8 cellular contexts compared by ENCODE assay signal in the genomic region with DNA sequence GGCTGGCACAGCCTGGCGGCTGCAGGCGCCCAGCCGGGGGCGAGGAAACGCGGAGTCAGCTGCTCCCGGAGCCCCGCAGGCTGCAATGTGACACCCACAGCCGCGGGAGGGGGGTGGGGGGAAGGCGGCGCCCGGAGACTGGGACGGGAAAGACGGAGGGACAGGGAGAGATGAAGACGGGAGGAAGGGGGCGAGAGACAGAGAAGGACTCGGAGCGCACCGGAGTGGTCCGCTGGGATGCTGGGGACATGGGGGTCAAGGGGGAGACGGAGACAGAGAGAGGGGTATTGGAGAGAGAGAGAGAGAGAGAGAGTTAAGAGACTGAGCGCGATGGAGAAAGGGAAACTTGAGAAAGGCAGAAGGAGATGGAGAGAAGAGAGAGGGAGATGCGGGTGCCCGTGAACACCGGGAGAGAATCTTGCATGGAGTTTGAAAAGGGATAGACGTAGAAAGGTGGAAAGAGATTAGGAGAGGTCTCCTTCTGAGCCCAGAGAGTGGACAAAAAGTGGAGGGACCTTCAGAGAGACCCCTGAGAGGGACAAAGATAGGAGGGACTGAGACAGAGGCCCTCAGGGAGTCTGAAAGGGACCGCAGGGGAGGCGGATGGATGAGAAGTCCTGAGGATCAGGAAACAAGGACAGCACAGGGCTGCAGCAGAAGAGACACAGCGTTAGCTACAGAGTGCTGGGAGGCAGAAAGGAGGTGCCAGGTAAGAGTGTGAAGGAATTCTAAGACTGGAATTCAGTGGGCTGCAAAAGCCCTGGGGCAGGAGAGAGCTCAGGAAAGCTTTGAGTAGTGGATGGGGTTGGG. TPM values are rescaled to one million over a fixed set of nuclear protein-coding genes. Genes with fewer than 3 reads are reported as not detected.
DNase-seq lines count a peak whose midpoint lies in the region; ATAC-seq, FAIRE-seq and TF ChIP-seq lines count a peak whose summit lies in the region.

No MANE protein-coding gene starts in this region.

- peak; percentile 63 for FAIRE-seq in K562 (lab: Jason Lieb, UNC)

- no peaks in the 10 kb centered on the region for H3K9me1 ChIP-seq in K562 (ENCODE audit: control insufficient read depth, insufficient read depth, low read length)

- H3K4me3 ChIP-seq in HFF-Myc (replicated peaks; ENCODE audit: low read depth, low read length), result peak overlapping the region; percentile 38
- peak overlapping the region; percentile 54 for H3K4me3 ChIP-seq in K562
- peak overlapping the region; percentile 18 to 76 (median 40) for H3K4me3 ChIP-seq in spleen

- no TSS peak for BruUV-seq in K562 (replicated peaks; lab: Mats Ljungman, UMichigan)

- H4K20me1 ChIP-seq in K562 (replicated peaks; ENCODE audit: control insufficient read depth, insufficient read depth, low read length), result 0 out of 2 replicates have a peak, but pooled peaks cover 3% of the 10 kb centered on the region

- peak overlapping the region; percentile 26; the same call in 1 of the 2 replicates for H2AFZ ChIP-seq in K562 (ENCODE audit: low read depth, low read length)

- no peaks in the 10 kb centered on the region for H3K9me3 ChIP-seq in K562 (replicated peaks; ENCODE audit: control insufficient read depth, insufficient read depth, low read depth, low read length)
- H3K9me3 ChIP-seq in spleen, result no peaks in the 10 kb centered on the region

- peaks cover 2 to 17% of the 10 kb centered on the region in 2 experiments; a peak in 1 of 5 replicates for H3K27me3 ChIP-seq in K562 (ENCODE audit: control insufficient read depth in 2 of 2, insufficient read depth in 2 of 2, low read length in 2 of 2)
- peaks cover 0 to 38% (median 7%) of the 10 kb centered on the region in 7 donors for H3K27me3 ChIP-seq in spleen (replicated peaks in 1 of 7)

- H3K4me1 ChIP-seq in K562 (replicated peaks in 1 of 2; ENCODE audit: control insufficient read depth in 2 of 2, insufficient read depth in 2 of 2, low read length in 2 of 2) (peaks cover 0 to 25% of the 10 kb centered on the region in 2 experiments; a peak in 4 of 5 replicates), spleen (peaks cover 0 to 39% (median 17%) of the 10 kb centered on the region in 6 donors)

- peak overlapping the region; percentile 41 for H3K4me2 ChIP-seq in K562 (ENCODE audit: insufficient read depth, low read length)

- TF ChIP-seq RAD21 in K562 (CRISPR knock-in tag; conservative IDR thresholded peaks at IDR 0.05 in 1 of 2, IDR thresholded peaks at IDR 0.05 in 1 of 2), result no peak

- in situ Hi-C loops in K562 (cut with MboI), result no loop called here

- no peak for TF ChIP-seq POLR2A in K562 (conservative IDR thresholded peaks at IDR 0.05)
- no peak for TF ChIP-seq POLR2A in spleen (IDR thresholded peaks at IDR 0.05)

- H3K27ac ChIP-seq in K562 (ENCODE audit: extremely low read depth, low read depth, low read length), result no peak overlapping the region
- H3K27ac ChIP-seq in spleen, result peak overlapping the region in 3 of 8 donors; percentile 10 to 59 (median 13)

- no peaks in the 10 kb centered on the region for H3K79me2 ChIP-seq in K562 (ENCODE audit: control insufficient read depth, insufficient read depth, low read length)

- DNase-seq in A172 (ENCODE audit: low spot score) (peak; percentile 13), HFF-Myc (ENCODE audit: extremely low read depth, low read depth) (no peak), K562 (ENCODE audit: extremely low read depth in 1 of 4, low spot score in 3 of 4) (peak; percentile 48 to 67 (median 64)), iPS-NIHi11 (ENCODE audit: low spot score) (peak; percentile 72), spleen (no peak), retina (no peak), pons (ENCODE audit: low spot score) (no peak)

- 19% methylated on average over 7 of the region's 31 CpGs for WGBS in K562 (ENCODE audit: insufficient coverage, low coverage, missing lambda C conversion rate)
- WGBS in spleen, 5 donors, result 11 to 14% (median 12%) methylated on average over 25 to 31 of the region's 31 CpGs

- CTCF ChIA-PET in K562 (lab: Yijun Ruan, JAX; ENCODE audit: low intra/inter-chr PET ratio), result no interaction called here

- no peak for TF ChIP-seq EP300 in K562 (IDR thresholded peaks at IDR 0.05; ENCODE audit: low read length)

- POLR2A ChIA-PET in K562 (lab: Yijun Ruan, JAX), result interaction anchor here (0.6 to 2.7 kb wide), 3 partner anchors 13 to 35 kb away, joined by 3 to 8 read pairs (median 3); no protein-coding TSS in a partner anchor

- H3K36me3 ChIP-seq in K562 (ENCODE audit: control insufficient read depth, insufficient read depth, low read length) (peaks cover 22% of the 10 kb centered on the region), spleen (peaks cover 0 to 38% (median 18%) of the 10 kb centered on the region in 6 donors)

- ATAC-seq in K562, result peak; percentile 10
- no peak for ATAC-seq in GM18867 (IDR thresholded peaks at IDR 0.05; ENCODE audit: unreplicated experiment)

- peak overlapping the region in 1 of 2 experiments; percentile 84; a peak in 1 of 4 replicates for H3K9ac ChIP-seq in K562 (ENCODE audit: insufficient read depth in 1 of 2, low read depth in 2 of 2, low read length in 2 of 2)

- no peak for TF ChIP-seq CTCF in HFF-Myc (IDR thresholded peaks at IDR 0.05; ENCODE audit: low read depth, low read length, missing control alignments)
- no peak for TF ChIP-seq CTCF in K562 (IDR thresholded peaks at IDR 0.05 in 2 of 3, conservative IDR thresholded peaks at IDR 0.05 in 1 of 3; ENCODE audit: insufficient read depth in 2 of 3, low read depth in 1 of 3, low read length in 3 of 3)
- no peak for TF ChIP-seq CTCF in spleen (IDR thresholded peaks at IDR 0.05 in 8 of 11, conservative IDR thresholded peaks at IDR 0.05 in 3 of 11)

- intact Hi-C loops in K562 (cut with micrococcal nuclease) (no loop called here), spleen (cut with DNase I; ENCODE audit: low total_unique reads) (no loop called here)

RNA-seq across cellular contexts. Expression of gene SCN1B, which starts 1.0 kb away (rescaled TPM):
- 8.5 and 10.8 TPM in 2 replicates for total RNA-seq in A172 (2014; rRNA removed; shearing (Covaris generic))
- 6.3 and 14.6 TPM in 2 replicates for total RNA-seq in K562 (2011; cell fraction: chromatin; rRNA removed; ENCODE audit: low replicate concordance)
- 7.7 and 7.9 TPM in 2 replicates for total RNA-seq in K562 (2011; cell fraction: nucleolus; rRNA removed)
- total RNA-seq in K562 (2011; cell fraction: nucleoplasm; rRNA removed), result 8.3 and 13.4 TPM in 2 replicates
- 0.91 and 1.6 TPM in 2 replicates for total RNA-seq in K562 (2014; rRNA removed)
- 0.51 and 0.80 TPM in 2 replicates for total RNA-seq in K562 (2014; rRNA removed; fragmentation: Illumina TruSeq; extraction: Trizol)
- total RNA-seq in K562 (2015; rRNA removed; fragmentation: Illumina TruSeq; extraction: Trizol), result 0.91 and 1.2 TPM in 2 replicates
- total RNA-seq in K562 (2021), result 1.8 TPM in 2 replicates
- polyA plus RNA-seq in K562 (2011; rRNA removed), result 2.5 and 4.2 TPM in 2 replicates
- 2.3 and 2.6 TPM in 2 replicates for polyA plus RNA-seq in K562 (2011; cell fraction: cytosol; rRNA removed)
- polyA plus RNA-seq in K562 (2011; cell fraction: nucleus; rRNA removed), result 9.1 and 10.0 TPM in 2 replicates
- polyA plus RNA-seq in K562 (2012), result 1.4 and 3.7 TPM in 2 replicates
- 0.79 and 1.0 TPM in 2 replicates for polyA plus RNA-seq in K562 (2014; fragmentation: Illumina TruSeq; extraction: Trizol)
- under 1 TPM; 0.03 to 0.06 TPM for polyA plus RNA-seq in K562 (2014; fragmentation: Nextera tagmentation; extraction: Ambion mirVana)
- polyA plus RNA-seq in K562 (2014; rRNA removed), result 1.2 and 2.1 TPM in 2 replicates
- 1.1 and 2.6 TPM in 2 replicates for polyA minus RNA-seq in K562 (2011; rRNA and poly(A)+ RNA removed)
- polyA minus RNA-seq in K562 (2011; cell fraction: cytosol; rRNA and poly(A)+ RNA removed), result 1.2 and 1.5 TPM in 2 replicates
- polyA minus RNA-seq in K562 (2011; cell fraction: nucleus; rRNA and poly(A)+ RNA removed), result 1.6 and 2.2 TPM in 2 replicates
- 10 to 100 TPM; 11.3 to 28.1 (median 16.7) TPM for total RNA-seq in spleen
- 1 to 10 TPM; 3.7 to 7.4 (median 5.9) TPM for polyA plus RNA-seq in spleen

RNA-seq across cellular contexts. Expression of gene HPN, which starts 10.2 kb away (rescaled TPM):
- not detected in 2 replicates for total RNA-seq in A172 (2014; rRNA removed; shearing (Covaris generic))
- 0.30 and 0.74 TPM in 2 replicates for total RNA-seq in K562 (2011; cell fraction: chromatin; rRNA removed; ENCODE audit: low replicate concordance)
- 0.26 and 0.67 TPM in 2 replicates for total RNA-seq in K562 (2011; cell fraction: nucleolus; rRNA removed)
- total RNA-seq in K562 (2011; cell fraction: nucleoplasm; rRNA removed), result 0.59 and 0.99 TPM in 2 replicates
- total RNA-seq in K562 (2014; rRNA removed) (not detected in 2 replicates), K562 (2014; rRNA removed; fragmentation: Illumina TruSeq; extraction: Trizol) (not detected in 2 replicates), K562 (2015; rRNA removed; fragmentation: Illumina TruSeq; extraction: Trizol) (0.15 TPM in 1 of 2 replicates, not detected in the other), K562 (2021) (0.20 and 0.36 TPM in 2 replicates), spleen (1 to 10 TPM; 1.0 to 4.3 (median 2.4) TPM)
- polyA plus RNA-seq in K562 (2011; rRNA removed) (0.10 and 0.11 TPM in 2 replicates), K562 (2014; fragmentation: Illumina TruSeq; extraction: Trizol) (not detected in 2 replicates), K562 (2014; fragmentation: Nextera tagmentation; extraction: Ambion mirVana) (not detected), K562 (2014; rRNA removed) (not detected in 2 replicates), spleen (1 to 10 TPM in 2 of 3 donors, under 1 TPM in 1; 0.86 to 2.4 (median 1.1) TPM)
- polyA plus RNA-seq in K562 (2011; cell fraction: cytosol; rRNA removed), result 0.09 and 0.12 TPM in 2 replicates
- 0.63 and 1.3 TPM in 2 replicates for polyA plus RNA-seq in K562 (2011; cell fraction: nucleus; rRNA removed)
- polyA plus RNA-seq in K562 (2012), result 0.10 and 1.7 TPM in 2 replicates
- polyA minus RNA-seq in K562 (2011; rRNA and poly(A)+ RNA removed), result not detected in 2 replicates
- not detected in 2 replicates for polyA minus RNA-seq in K562 (2011; cell fraction: cytosol; rRNA and poly(A)+ RNA removed)
- polyA minus RNA-seq in K562 (2011; cell fraction: nucleus; rRNA and poly(A)+ RNA removed), result 0.27 and 0.56 TPM in 2 replicates

RNA-seq across cellular contexts. Expression of gene GRAMD1A, which starts 31.2 kb away (rescaled TPM):
- total RNA-seq in A172 (2014; rRNA removed; shearing (Covaris generic)), result 20.2 and 26.9 TPM in 2 replicates
- 167 and 288 TPM in 2 replicates for total RNA-seq in K562 (2011; cell fraction: chromatin; rRNA removed; ENCODE audit: low replicate concordance)
- total RNA-seq in K562 (2011; cell fraction: nucleolus; rRNA removed), result 130 and 133 TPM in 2 replicates
- total RNA-seq in K562 (2011; cell fraction: nucleoplasm; rRNA removed), result 132 and 192 TPM in 2 replicates
- 41.8 and 47.0 TPM in 2 replicates for total RNA-seq in K562 (2014; rRNA removed)
- 13.9 and 16.4 TPM in 2 replicates for total RNA-seq in K562 (2014; rRNA removed; fragmentation: Illumina TruSeq; extraction: Trizol)
- total RNA-seq in K562 (2015; rRNA removed; fragmentation: Illumina TruSeq; extraction: Trizol), result 19.4 and 20.5 TPM in 2 replicates
- 58.7 and 62.5 TPM in 2 replicates for total RNA-seq in K562 (2021)
- polyA plus RNA-seq in K562 (2011; rRNA removed), result 39.4 and 54.3 TPM in 2 replicates
- 51.1 and 57.8 TPM in 2 replicates for polyA plus RNA-seq in K562 (2011; cell fraction: cytosol; rRNA removed)
- polyA plus RNA-seq in K562 (2011; cell fraction: nucleus; rRNA removed), result 131 and 183 TPM in 2 replicates
- polyA plus RNA-seq in K562 (2012), result 35.7 and 68.6 TPM in 2 replicates
- polyA plus RNA-seq in K562 (2014; fragmentation: Illumina TruSeq; extraction: Trizol), result 38.5 and 54.1 TPM in 2 replicates
- 1 to 10 TPM; 1.4 to 1.7 TPM for polyA plus RNA-seq in K562 (2014; fragmentation: Nextera tagmentation; extraction: Ambion mirVana)
- polyA plus RNA-seq in K562 (2014; rRNA removed), result 61.7 and 63.8 TPM in 2 replicates
- polyA minus RNA-seq in K562 (2011; rRNA and poly(A)+ RNA removed), result 41.4 and 44.4 TPM in 2 replicates
- polyA minus RNA-seq in K562 (2011; cell fraction: cytosol; rRNA and poly(A)+ RNA removed), result 39.7 and 39.8 TPM in 2 replicates
- 31.2 and 45.4 TPM in 2 replicates for polyA minus RNA-seq in K562 (2011; cell fraction: nucleus; rRNA and poly(A)+ RNA removed)
- 100 to 1,000 TPM in 5 of 7 donors, 10 to 100 TPM in 2; 80.3 to 177 (median 118) TPM for total RNA-seq in spleen
- 10 to 100 TPM; 30.0 to 63.2 (median 30.4) TPM for polyA plus RNA-seq in spleen

Comparison
In these comparisons a context has a peak if more than half of its experiments do, and no peak if none do; other contexts are left out.
1. DNase-seq: peak in A172 (single experiment), K562 (4 of 4) and iPS-NIHi11 (single experiment); none in HFF-Myc (single experiment), spleen (single experiment), retina (single experiment) and pons (single experiment).
2. Peak in every context shown above with its lines, with median percentiles within 50 percentile points of each other: H3K4me3 ChIP-seq.